Comparison of ENCODE assay signal across 8 cellular contexts in genomic region chr6:152206072-152206818, GRCh38.
DNase-seq lines count a peak whose midpoint lies in the region; ATAC-seq and TF ChIP-seq lines count a peak whose summit lies in the region.

No MANE protein-coding gene starts in this region.

- H4K12ac ChIP-seq in trophoblast cell (ENCODE audit: low read depth, low read length), result no peak overlapping the region

- DNase-seq in activated CD4-positive, CD25-positive, alpha-beta regulatory T cell treated with anti-CD3 and anti-CD28 coated beads, Interleukin-2, amount 50 U/mL, for 72 hours, result peak; percentile 35
- DNase-seq in WERI-Rb-1, result peak; percentile 27
- DNase-seq in epithelial cell of esophagus (ENCODE audit: low read depth), result peak; percentile 30
- peak; percentile 12 to 58 for DNase-seq in trophoblast cell
- no peak for DNase-seq in superior temporal gyrus (ENCODE audit: extremely low spot score)
- DNase-seq in NCI-H1417 treated with DMSO at 0.1 percent for 48 hours (lab: John Stamatoyannopoulos, UW), result no peak

- no peak overlapping the region for H3K9ac ChIP-seq in trophoblast cell (ENCODE audit: low read length)

- H3K4ac ChIP-seq in trophoblast cell (ENCODE audit: low read depth, low read length), result no peak overlapping the region

- no peak overlapping the region for H2BK120ac ChIP-seq in trophoblast cell (ENCODE audit: insufficient read depth, low read length, poor library complexity)

- H3K4me3 ChIP-seq in WERI-Rb-1 (ENCODE audit: low read depth, low read length), result no peak overlapping the region
- no peak overlapping the region for H3K4me3 ChIP-seq in epithelial cell of esophagus (ENCODE audit: low read length)
- no peak overlapping the region for H3K4me3 ChIP-seq in trophoblast cell (ENCODE audit: low read depth, low read length)

- no peak overlapping the region for H2BK5ac ChIP-seq in trophoblast cell (ENCODE audit: low read depth, low read length, poor library complexity)

- H3K9me3 ChIP-seq in WERI-Rb-1 (ENCODE audit: severe bottlenecking), result no peaks in the 10 kb centered on the region
- no peaks in the 10 kb centered on the region for H3K9me3 ChIP-seq in trophoblast cell (ENCODE audit: insufficient read depth, low read depth, low read length)

- H3K79me1 ChIP-seq in trophoblast cell (ENCODE audit: low read length), result no peaks in the 10 kb centered on the region

- TF ChIP-seq CTCF in WERI-Rb-1 (IDR thresholded peaks at IDR 0.05; ENCODE audit: low read depth, low read length) (peak; percentile 46), epithelial cell of esophagus (IDR thresholded peaks at IDR 0.05; ENCODE audit: insufficient read depth, low read depth, low read length, missing control alignments) (peak; percentile 41)

- H3K27me3 ChIP-seq in WERI-Rb-1 (ENCODE audit: insufficient read depth, low read depth, severe bottlenecking) (no peaks in the 10 kb centered on the region), trophoblast cell (ENCODE audit: insufficient read depth, low read length) (no peaks in the 10 kb centered on the region)

- no peaks in the 10 kb centered on the region for H3K79me2 ChIP-seq in trophoblast cell (ENCODE audit: control insufficient read depth, insufficient read depth, low read length, poor library complexity)

- no peaks in the 10 kb centered on the region for H3K36me3 ChIP-seq in WERI-Rb-1
- no peaks in the 10 kb centered on the region for H3K36me3 ChIP-seq in trophoblast cell (ENCODE audit: control insufficient read depth in 1 of 2, insufficient read depth in 2 of 2, low read length in 2 of 2)

- H2AFZ ChIP-seq in trophoblast cell (ENCODE audit: insufficient read depth, low read length, poor library complexity), result no peak overlapping the region

- H3K14ac ChIP-seq in trophoblast cell (ENCODE audit: low read length), result no peak overlapping the region

- H2AK5ac ChIP-seq in trophoblast cell (ENCODE audit: low read length), result no peak overlapping the region

- no CpG with 5 or more reads among the region's 18 CpGs for WGBS in trophoblast cell (ENCODE audit: extremely low coverage, insufficient coverage, insufficient read length)

- H3K4me2 ChIP-seq in trophoblast cell (ENCODE audit: low read length), result no peak overlapping the region

- no peaks in the 10 kb centered on the region for H3K4me1 ChIP-seq in trophoblast cell (ENCODE audit: control insufficient read depth in 1 of 2, insufficient read depth in 2 of 2, low read length in 2 of 2)

- no peak overlapping the region for H3K27ac ChIP-seq in WERI-Rb-1
- no peak overlapping the region for H3K27ac ChIP-seq in trophoblast cell (ENCODE audit: low read depth, low read length)

- no peak overlapping the region for H2BK12ac ChIP-seq in trophoblast cell (ENCODE audit: low read length)

- no peak overlapping the region for H4K8ac ChIP-seq in trophoblast cell (ENCODE audit: low read depth, low read length)

- no peak for ATAC-seq in activated CD4-positive, CD25-positive, alpha-beta regulatory T cell treated with anti-CD3 and anti-CD28 coated beads, Interleukin-2, amount 50 U/mL, for 24 hours
- no peak for ATAC-seq in GM21526 (IDR thresholded peaks at IDR 0.05; ENCODE audit: low FRiP score, unreplicated experiment)

- no peak overlapping the region for H3K23ac ChIP-seq in trophoblast cell (ENCODE audit: low read length)

- no peak overlapping the region for H4K91ac ChIP-seq in trophoblast cell (ENCODE audit: low read depth, low read length)

- H3K18ac ChIP-seq in trophoblast cell (ENCODE audit: low read length), result no peak overlapping the region

Comparison
In these comparisons a context has a peak if more than half of its experiments do, and no peak if none do; other contexts are left out.
1. DNase-seq: peak in activated CD4-positive, CD25-positive, alpha-beta regulatory T cell treated with anti-CD3 and anti-CD28 coated beads, Interleukin-2, amount 50 U/mL, for 72 hours (single experiment), WERI-Rb-1 (single experiment), epithelial cell of esophagus (single experiment) and trophoblast cell (2 of 2); none in superior temporal gyrus (single experiment) and NCI-H1417 treated with DMSO at 0.1 percent for 48 hours (single experiment).